Comparison of ENCODE assay signal across 1 cellular context in genomic region chr10:70445718-70446485, GRCh38.
TF ChIP-seq lines count a peak whose summit lies in the region.

No MANE protein-coding gene starts in this region.

TF ChIP-seq in K562, 482 proteins besides CTCF, POLR2A, EP300 and RAD21:
- TF ChIP-seq ZNF3 (CRISPR knock-in tag; IDR thresholded peaks at IDR 0.05) (no peak), ZNF24 (IDR thresholded peaks at IDR 0.05) (peak; percentile 81)
